ENCODE assay signal across 13 cellular contexts in the genomic region with DNA sequence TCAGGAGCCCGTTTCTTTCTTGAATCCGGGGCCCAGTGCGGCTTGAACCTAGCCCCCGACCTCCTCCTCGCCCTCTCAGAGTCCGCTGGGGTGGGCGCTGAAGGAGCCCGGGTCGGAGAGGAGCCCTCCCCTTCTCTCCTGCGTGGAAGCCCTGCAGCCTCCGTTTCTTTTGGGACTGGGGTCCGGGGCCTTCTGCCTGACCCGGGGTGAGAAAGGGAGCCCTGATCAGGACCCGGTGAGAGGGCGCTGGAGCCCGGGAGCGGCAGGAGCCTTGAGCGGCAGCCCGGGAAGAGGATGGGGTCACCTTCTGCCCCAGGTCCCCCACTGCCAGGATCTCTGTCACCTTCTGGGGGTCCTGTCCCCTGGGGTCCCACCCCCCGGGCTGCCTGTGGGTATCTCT.
DNase-seq lines count a peak whose midpoint lies in the region; ATAC-seq, FAIRE-seq and TF ChIP-seq lines count a peak whose summit lies in the region.
"Had no signal": no experiment of that assay in that cellular context is flagged by ENCODE, and none has a peak within 500 bp of the region (broad histone marks: within the 10 kb centered on the region; RNA-seq: fewer than 3 reads in every experiment).

No MANE protein-coding gene starts in this region.

- H3K4me3 ChIP-seq in heart right ventricle (peak overlapping the region in 7 of 10 donors; percentile 30 to 48 (median 40)), bronchial epithelial cell (ENCODE audit: low read depth, low read length) (peak overlapping the region; percentile 10), lower lobe of right lung (peak overlapping the region; percentile 57), vagina (peak overlapping the region; percentile 33 to 49)
- H3K4me3 ChIP-seq: cardiac muscle cell, neural progenitor cell had no signal

- H3K4me1 ChIP-seq in heart right ventricle: peaks cover 0 to 7% (median 0%) of the 10 kb centered on the region in 9 donors
- peaks cover 3% of the 10 kb centered on the region for H3K4me1 ChIP-seq in lower lobe of right lung
- no peaks in the 10 kb centered on the region for H3K4me1 ChIP-seq in vagina
- H3K4me1 ChIP-seq: neural progenitor cell had no signal

- H3K27ac ChIP-seq in heart right ventricle (no peak overlapping the region), lower lobe of right lung (peak overlapping the region; percentile 36), vagina (no peak overlapping the region)
- H3K27ac ChIP-seq: cardiac muscle cell, HL-60, neural progenitor cell had no signal

- WGBS in heart right ventricle, 2 donors: 6 to 9% methylated on average over 20 of the region's 20 CpGs

- TF ChIP-seq CTCF in heart right ventricle (IDR thresholded peaks at IDR 0.05) (no peak), bronchial epithelial cell (IDR thresholded peaks at IDR 0.05; ENCODE audit: insufficient read depth, low read length, severe bottlenecking) (no peak), lower lobe of right lung (IDR thresholded peaks at IDR 0.05) (no peak), vagina (IDR thresholded peaks at IDR 0.05) (no peak), osteocyte (IDR thresholded peaks at IDR 0.05) (no peak)

- no peaks in the 10 kb centered on the region for H3K36me3 Mint-ChIP-seq in osteocyte (ENCODE audit: unreplicated experiment)
- H3K36me3 Mint-ChIP-seq: neural progenitor cell had no signal

- no peaks in the 10 kb centered on the region for H3K27me3 Mint-ChIP-seq in osteocyte (ENCODE audit: unreplicated experiment)

- TF ChIP-seq POLR2A in vagina (IDR thresholded peaks at IDR 0.05): no peak

- no peak overlapping the region for H3K4me3 Mint-ChIP-seq in osteocyte (ENCODE audit: unreplicated experiment)
- H3K4me3 Mint-ChIP-seq: neural progenitor cell had no signal

- intact Hi-C loops in heart right ventricle (cut with DNase I): no loop called here
- intact Hi-C loops in left ventricle myocardium superior (cut with micrococcal nuclease): no loop called here
- intact Hi-C loops in lower lobe of right lung (cut with DNase I): no loop called here
- intact Hi-C loops in vagina (cut with DNase I): no loop called here

- peak in 2 of 8 donors; percentile 20 to 33 for ATAC-seq in heart right ventricle
- no peak for ATAC-seq in left ventricle myocardium superior
- peak; percentile 23 to 30 for ATAC-seq in lower lobe of right lung

- no peaks in the 10 kb centered on the region for H3K36me3 ChIP-seq in heart right ventricle
- H3K36me3 ChIP-seq in bronchial epithelial cell (ENCODE audit: control insufficient read depth, insufficient read depth, low read length): no peaks in the 10 kb centered on the region
- H3K36me3 ChIP-seq in lower lobe of right lung: no peaks in the 10 kb centered on the region
- no peaks in the 10 kb centered on the region for H3K36me3 ChIP-seq in vagina
- H3K36me3 ChIP-seq: cardiac muscle cell, neural progenitor cell had no signal

- peaks cover 13% of the 10 kb centered on the region for H3K9me3 Mint-ChIP-seq in osteocyte (ENCODE audit: unreplicated experiment)
- H3K9me3 Mint-ChIP-seq: stimulated activated naive CD8-positive, alpha-beta T cell treated with anti-CD3 and anti-CD28 coated beads, Interleukin-15, Interleukin-2, amounts not matched to agents 100 ng/mL and 50 ng/mL, for 24 hours had no signal

- H3K27me3 ChIP-seq in heart right ventricle (peaks cover 0 to 39% (median 24%) of the 10 kb centered on the region in 7 donors), bronchial epithelial cell (ENCODE audit: control insufficient read depth, insufficient read depth, low read length) (no peaks in the 10 kb centered on the region), lower lobe of right lung (ENCODE audit: low read depth) (peaks cover 8% of the 10 kb centered on the region), vagina (no peaks in the 10 kb centered on the region)
- H3K27me3 ChIP-seq: cardiac muscle cell, neural progenitor cell had no signal

- H3K9me3 ChIP-seq in heart right ventricle: no peaks in the 10 kb centered on the region
- H3K9me3 ChIP-seq in lower lobe of right lung: no peaks in the 10 kb centered on the region
- H3K9me3 ChIP-seq in vagina: no peaks in the 10 kb centered on the region

- FAIRE-seq in bronchial epithelial cell (lab: Jason Lieb, UNC): no peak

- H3K27ac Mint-ChIP-seq in osteocyte (ENCODE audit: unreplicated experiment): no peak overlapping the region
- H3K27ac Mint-ChIP-seq: neural progenitor cell; stimulated activated naive CD8-positive, alpha-beta T cell treated with anti-CD3 and anti-CD28 coated beads, Interleukin-15, Interleukin-2, amounts not matched to agents 100 ng/mL and 50 ng/mL, for 24 hours had no signal

- H3K4me1 Mint-ChIP-seq in osteocyte (ENCODE audit: unreplicated experiment): no peaks in the 10 kb centered on the region
- H3K4me1 Mint-ChIP-seq: neural progenitor cell had no signal

- DNase-seq in heart right ventricle (no peak), left ventricle myocardium superior (no peak), bronchial epithelial cell (ENCODE audit: low read depth) (no peak), lower lobe of right lung (no peak), vagina (ENCODE audit: extremely low spot score in 2 of 2) (no peak), osteocyte (ENCODE audit: extremely low spot score, unreplicated experiment) (no peak), cerebellum (ENCODE audit: low spot score) (no peak), T-helper 9 cell (no peak)
- DNase-seq: activated CD4-positive, CD25-positive, alpha-beta regulatory T cell treated with anti-CD3 and anti-CD28 coated beads, Interleukin-2, amount 50 U/mL, for 72 hours had no signal
